ENCODE assay signal across 1 cellular context in genomic region chr11:102047305-102047924, GRCh38.
TF ChIP-seq lines count a peak whose summit lies in the region.

TSS of gene CFAP300 (plus strand) at chr11:102047437. CDS start at chr11:102047471, 34 bp downstream.

TF ChIP-seq in HepG2, 621 proteins besides CTCF, POLR2A, EP300 and RAD21 (continued from another document):
- TF ChIP-seq PHF8 (CRISPR knock-in tag; IDR thresholded peaks at IDR 0.05) (no peak), MXD4 (CRISPR knock-in tag; IDR thresholded peaks at IDR 0.05) (no peak), DMAP1 (CRISPR knock-in tag; IDR thresholded peaks at IDR 0.05) (no peak), TBP (CRISPR knock-in tag; IDR thresholded peaks at IDR 0.05) (no peak), SNAPC2 (CRISPR knock-in tag; IDR thresholded peaks at IDR 0.05) (no peak), RFX3 (CRISPR knock-in tag; IDR thresholded peaks at IDR 0.05) (peak; percentile 41; the same call in 1 of the 2 replicates), TAF15 (IDR thresholded peaks at IDR 0.05; ENCODE audit: low read depth, low read length, poor library complexity, severe bottlenecking) (no peak)
- TF ChIP-seq, protein P1, sequence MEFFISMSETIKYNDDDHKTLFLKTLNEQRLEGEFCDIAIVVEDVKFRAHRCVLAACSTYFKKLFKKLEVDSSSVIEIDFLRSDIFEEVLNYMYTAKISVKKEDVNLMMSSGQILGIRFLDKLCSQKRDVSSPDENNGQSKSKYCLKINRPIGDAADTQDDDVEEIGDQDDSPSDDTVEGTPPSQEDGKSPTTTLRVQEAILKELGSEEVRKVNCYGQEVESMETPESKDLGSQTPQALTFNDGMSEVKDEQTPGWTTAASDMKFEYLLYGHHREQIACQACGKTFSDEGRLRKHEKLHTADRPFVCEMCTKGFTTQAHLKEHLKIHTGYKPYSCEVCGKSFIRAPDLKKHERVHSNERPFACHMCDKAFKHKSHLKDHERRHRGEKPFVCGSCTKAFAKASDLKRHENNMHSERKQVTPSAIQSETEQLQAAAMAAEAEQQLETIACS (CRISPR knock-in tag; IDR thresholded peaks at IDR 0.05), result no peak
- TF ChIP-seq, protein P2, sequence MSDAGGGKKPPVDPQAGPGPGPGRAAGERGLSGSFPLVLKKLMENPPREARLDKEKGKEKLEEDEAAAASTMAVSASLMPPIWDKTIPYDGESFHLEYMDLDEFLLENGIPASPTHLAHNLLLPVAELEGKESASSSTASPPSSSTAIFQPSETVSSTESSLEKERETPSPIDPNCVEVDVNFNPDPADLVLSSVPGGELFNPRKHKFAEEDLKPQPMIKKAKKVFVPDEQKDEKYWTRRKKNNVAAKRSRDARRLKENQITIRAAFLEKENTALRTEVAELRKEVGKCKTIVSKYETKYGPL (CRISPR knock-in tag; IDR thresholded peaks at IDR 0.05), result no peak
